Comparison of ENCODE assay signal across 24 cellular contexts in genomic region chr1:61310057-61310456, GRCh38.
"Had no signal": no experiment of that assay in that cellular context is flagged by ENCODE, and none has a peak within 500 bp of the region (broad histone marks: within the 10 kb centered on the region; RNA-seq: fewer than 3 reads in every experiment).

No MANE protein-coding gene starts in this region.

- H3K4me3 Mint-ChIP-seq: naive thymus-derived CD8-positive, alpha-beta T cell; nephron; neural crest cell; stimulated activated effector memory CD8-positive, alpha-beta T cell treated with anti-CD3 and anti-CD28 coated beads, Interleukin-12 subunit alpha, Interleukin-12 subunit beta, amount 100 ng/mL, for 72 hours; stimulated activated naive CD8-positive, alpha-beta T cell treated with anti-CD3 and anti-CD28 coated beads, Interleukin-15, Interleukin-2, amounts not matched to agents 100 ng/mL and 50 ng/mL, for 24 hours had no signal

- H3K36me3 Mint-ChIP-seq: stimulated activated effector memory CD8-positive, alpha-beta T cell treated with anti-CD3 and anti-CD28 coated beads, Interleukin-12 subunit alpha, Interleukin-12 subunit beta, amount 100 ng/mL, for 72 hours had no signal

- ATAC-seq: naive thymus-derived CD8-positive, alpha-beta T cell; pancreas; right cardiac atrium; stimulated activated effector memory CD8-positive, alpha-beta T cell treated with anti-CD3 and anti-CD28 coated beads, Interleukin-12 subunit alpha, Interleukin-12 subunit beta, amount 100 ng/mL, for 72 hours; upper lobe of right lung had no signal

- H3K36me3 ChIP-seq: left ventricle myocardium inferior, pancreas, prostate gland, sigmoid colon, spleen, suprapubic skin, thoracic aorta, upper lobe of right lung had no signal

- DNase-seq: hippocampal formation; left ventricle myocardium inferior; naive thymus-derived CD8-positive, alpha-beta T cell; nucleus accumbens; pancreas; posterior cingulate gyrus; retina; right cardiac atrium; sigmoid colon; small intestine; spleen; stimulated activated CD4-positive, alpha-beta T cell treated with anti-CD3 and anti-CD28 coated beads, Interleukin-4, amount 100 ng/mL, for 24 hours; stimulated activated naive CD4-positive, alpha-beta T cell; tibial artery; trophoblast cell; upper lobe of right lung had no signal

- H3K27ac Mint-ChIP-seq: naive thymus-derived CD8-positive, alpha-beta T cell; nephron; stimulated activated effector memory CD8-positive, alpha-beta T cell treated with anti-CD3 and anti-CD28 coated beads, Interleukin-12 subunit alpha, Interleukin-12 subunit beta, amount 100 ng/mL, for 72 hours; stimulated activated naive CD8-positive, alpha-beta T cell treated with anti-CD3 and anti-CD28 coated beads, Interleukin-15, Interleukin-2, amounts not matched to agents 100 ng/mL and 50 ng/mL, for 24 hours had no signal

- H3K4me1 Mint-ChIP-seq: neural crest cell had no signal

- H3K27ac ChIP-seq: left ventricle myocardium inferior, pancreas, prostate gland, sigmoid colon, spleen, suprapubic skin, thoracic aorta, tibial artery, upper lobe of right lung had no signal

- H3K9me3 Mint-ChIP-seq: naive thymus-derived CD8-positive, alpha-beta T cell; nephron; stimulated activated naive CD8-positive, alpha-beta T cell treated with anti-CD3 and anti-CD28 coated beads, Interleukin-15, Interleukin-2, amounts not matched to agents 100 ng/mL and 50 ng/mL, for 24 hours had no signal

- H3K27me3 ChIP-seq: pancreas, sigmoid colon, spleen, suprapubic skin, tibial artery, upper lobe of right lung had no signal

- H3K9me3 ChIP-seq: left ventricle myocardium inferior, pancreas, prostate gland, sigmoid colon, spleen, suprapubic skin, thoracic aorta, tibial artery, upper lobe of right lung had no signal

- H3K27me3 Mint-ChIP-seq: naive thymus-derived CD8-positive, alpha-beta T cell had no signal

- H3K4me3 ChIP-seq: left ventricle myocardium inferior, lung, pancreas, prostate gland, sigmoid colon, spleen, suprapubic skin, thoracic aorta, tibial artery, upper lobe of right lung had no signal

- H3K4me1 ChIP-seq: pancreas, prostate gland, spleen, suprapubic skin, tibial artery, upper lobe of right lung had no signal
